In the genomic region with DNA sequence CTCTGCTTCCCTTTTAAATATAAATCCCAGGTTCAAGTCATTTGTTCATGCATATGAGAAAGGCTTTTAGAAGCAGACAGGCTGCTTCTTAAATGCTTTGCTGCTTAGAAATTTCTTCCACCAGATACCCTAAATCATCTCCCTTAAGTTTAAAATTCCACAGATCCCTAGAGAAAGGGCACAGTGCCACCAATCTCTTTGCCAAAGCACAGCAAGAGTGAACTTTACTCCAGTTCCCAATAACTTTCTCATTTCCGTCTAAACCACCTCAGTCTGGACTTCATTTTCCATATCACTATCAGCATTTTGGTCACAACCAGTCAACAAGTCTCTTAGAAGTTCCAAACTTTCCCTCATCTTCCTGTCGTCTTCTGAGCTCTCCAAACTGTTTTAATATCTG, we compare ENCODE assay signal across 17 cellular contexts.
DNase-seq lines count a peak whose midpoint lies in the region; ATAC-seq and TF ChIP-seq lines count a peak whose summit lies in the region.
"Had no signal": no experiment of that assay in that cellular context is flagged by ENCODE, and none has a peak within 500 bp of the region (broad histone marks: within the 10 kb centered on the region; RNA-seq: fewer than 3 reads in every experiment).

No MANE protein-coding gene starts in this region.

- H4K20me1 ChIP-seq in BLaER1 (no peaks in the 10 kb centered on the region), hepatocyte (ENCODE audit: insufficient read depth, poor library complexity, severe bottlenecking) (no peaks in the 10 kb centered on the region)
- H4K20me1 ChIP-seq: BLaER1 treated with 17β-estradiol and CSF1 and Interleukin-3, amounts not matched to agents 10 nM and 100 nM had no signal

- H3K27ac ChIP-seq in BLaER1 (no peak overlapping the region), hepatocyte (no peak overlapping the region)
- H3K27ac ChIP-seq: BLaER1 treated with 17β-estradiol and CSF1 and Interleukin-3, amounts not matched to agents 10 nM and 100 nM had no signal

- H3K9ac ChIP-seq in BLaER1 (no peak overlapping the region), adipocyte (ENCODE audit: low read length) (no peak overlapping the region)
- H3K9ac ChIP-seq: BLaER1 treated with 17β-estradiol and CSF1 and Interleukin-3, amounts not matched to agents 10 nM and 100 nM had no signal

- DNase-seq in adipocyte (ENCODE audit: low read depth) (peak; percentile 47), fibroblast of gingiva (ENCODE audit: low read depth) (peak; percentile 61), left lobe of liver (ENCODE audit: low spot score) (no peak), COR-L47 (lab: John Stamatoyannopoulos, UW) (no peak), ecto neural progenitor cell (ENCODE audit: low spot score) (no peak), hepatocyte (ENCODE audit: low spot score) (no peak)
- DNase-seq: CD8-positive, alpha-beta T cell; DMS79; H9; IMR-90; NCI-H2081; NCI-H446 treated with DMSO at 0.1 percent for 48 hours; NCI-H69; Right ventricle myocardium superior had no signal

- H3K36me3 ChIP-seq in BLaER1 = no peaks in the 10 kb centered on the region
- H3K36me3 ChIP-seq in adipocyte (ENCODE audit: control insufficient read depth, insufficient read depth, low read length, severe bottlenecking) = no peaks in the 10 kb centered on the region
- H3K36me3 ChIP-seq in hepatocyte (replicated peaks; ENCODE audit: insufficient read depth, low read depth) = no peaks in the 10 kb centered on the region
- H3K36me3 ChIP-seq: BLaER1 treated with 17β-estradiol and CSF1 and Interleukin-3, amounts not matched to agents 10 nM and 100 nM had no signal

- no peak overlapping the region for H3K4me3 ChIP-seq in BLaER1
- H3K4me3 ChIP-seq in adipocyte (ENCODE audit: low read length) = no peak overlapping the region
- H3K4me3 ChIP-seq in hepatocyte = no peak overlapping the region
- H3K4me3 ChIP-seq: BLaER1 treated with 17β-estradiol and CSF1 and Interleukin-3, amounts not matched to agents 10 nM and 100 nM had no signal

- WGBS in hepatocyte (ENCODE audit: low lambda C conversion rate, missing lambda C conversion rate) = 83% methylated on average over 2 of the region's 2 CpGs

- peak; percentile 70 for ATAC-seq in left lobe of liver
- no peak for ATAC-seq in GM19023 (IDR thresholded peaks at IDR 0.05; ENCODE audit: unreplicated experiment)
- ATAC-seq: CD8-positive, alpha-beta T cell had no signal

- H3K27me3 ChIP-seq in BLaER1 = no peaks in the 10 kb centered on the region
- no peaks in the 10 kb centered on the region for H3K27me3 ChIP-seq in adipocyte (replicated peaks; ENCODE audit: control insufficient read depth, insufficient read depth, low read length)
- no peaks in the 10 kb centered on the region for H3K27me3 ChIP-seq in hepatocyte
- H3K27me3 ChIP-seq: BLaER1 treated with 17β-estradiol and CSF1 and Interleukin-3, amounts not matched to agents 10 nM and 100 nM had no signal

- peaks cover 6% of the 10 kb centered on the region; the same call in 1 of the 2 replicates for H3K4me1 ChIP-seq in BLaER1
- H3K4me1 ChIP-seq in adipocyte (ENCODE audit: control insufficient read depth, insufficient read depth, low read length) = peaks cover 15% of the 10 kb centered on the region
- H3K4me1 ChIP-seq in hepatocyte (ENCODE audit: insufficient read depth) = no peaks in the 10 kb centered on the region

- no peaks in the 10 kb centered on the region for H3K79me2 ChIP-seq in hepatocyte

- no peaks in the 10 kb centered on the region for H3K9me2 ChIP-seq in hepatocyte (replicated peaks; ENCODE audit: insufficient read depth)

- no peaks in the 10 kb centered on the region for H3K9me3 ChIP-seq in BLaER1
- H3K9me3 ChIP-seq in adipocyte (ENCODE audit: control insufficient read depth, low read length) = no peaks in the 10 kb centered on the region
- H3K9me3 ChIP-seq in hepatocyte (ENCODE audit: low read depth) = no peaks in the 10 kb centered on the region
- H3K9me3 ChIP-seq: BLaER1 treated with 17β-estradiol and CSF1 and Interleukin-3, amounts not matched to agents 10 nM and 100 nM had no signal

- no peak overlapping the region for H2AFZ ChIP-seq in hepatocyte

- TF ChIP-seq CTCF in hepatocyte (IDR thresholded peaks at IDR 0.05; ENCODE audit: poor library complexity) = no peak

- H3K4me2 ChIP-seq in BLaER1 = peak overlapping the region; percentile 37
- H3K4me2 ChIP-seq in hepatocyte = no peak overlapping the region

Comparison
In these comparisons a context has a peak if more than half of its experiments do, and no peak if none do; other contexts are left out.
1. DNase-seq: peak in adipocyte (single experiment) and fibroblast of gingiva (single experiment); none in left lobe of liver (single experiment), COR-L47 (single experiment), ecto neural progenitor cell (single experiment) and hepatocyte (single experiment).